12 cellular contexts compared by ENCODE assay signal in the genomic region with DNA sequence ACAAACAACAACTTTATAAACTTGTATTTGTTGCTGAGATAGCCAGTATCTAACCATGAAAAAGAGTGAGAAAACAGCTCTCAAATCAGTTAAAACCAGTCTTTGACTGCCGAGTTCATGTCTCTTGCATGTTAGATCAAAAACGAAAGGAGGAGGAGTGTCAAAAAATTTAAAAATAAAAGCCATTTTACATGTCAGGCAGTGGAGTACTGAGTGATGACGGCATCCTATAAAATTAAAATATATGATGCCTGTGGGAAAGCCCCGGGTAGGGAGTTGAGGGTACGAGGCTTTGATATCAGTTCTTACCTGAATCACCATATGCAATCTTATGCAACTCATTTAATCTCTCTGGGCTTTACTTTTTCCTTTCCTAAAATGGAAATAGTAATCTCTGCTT.
DNase-seq lines count a peak whose midpoint lies in the region; ATAC-seq and TF ChIP-seq lines count a peak whose summit lies in the region.
"Had no signal": no experiment of that assay in that cellular context is flagged by ENCODE, and none has a peak within 500 bp of the region (broad histone marks: within the 10 kb centered on the region; RNA-seq: fewer than 3 reads in every experiment).

No MANE protein-coding gene starts in this region.

- DNase-seq in activated T-cell treated with anti-CD3 and anti-CD28 coated beads, Interleukin-2, amount 50 U/mL, for 4 hours, result no peak
- no peak for DNase-seq in activated T-cell treated with anti-CD3 and anti-CD28 coated beads, Interleukin-2, amount 50 U/mL, for 1 hour
- peak; percentile 50 for DNase-seq in effector CD4-positive, alpha-beta T cell
- peak; percentile 57 to 74 for DNase-seq in stimulated activated naive CD8-positive, alpha-beta T cell treated with anti-CD3 and anti-CD28 coated beads, Interleukin-15, amount 100 ng/mL, for 72 hours
- DNase-seq in NCI-H1092 treated with DMSO at 0.1 percent for 48 hours (lab: John Stamatoyannopoulos, UW), result no peak
- DNase-seq in iPS-NIHi7 (ENCODE audit: extremely low spot score), result no peak
- no peak for DNase-seq in SKM-1 (lab: John Stamatoyannopoulos, UW; ENCODE audit: unreplicated experiment)
- DNase-seq: midbrain, NCI-H2029 treated with DMSO at 0.1 percent for 48 hours, retina had no signal

- H3K27me3 Mint-ChIP-seq in activated T-cell treated with anti-CD3 and anti-CD28 coated beads, Interleukin-2, amount 50 U/mL, for 4 hours (ENCODE audit: low read depth), result no peaks in the 10 kb centered on the region
- no peaks in the 10 kb centered on the region for H3K27me3 Mint-ChIP-seq in stimulated activated naive CD8-positive, alpha-beta T cell treated with anti-CD3 and anti-CD28 coated beads, Interleukin-15, amount 100 ng/mL, for 72 hours

- no peak for TF ChIP-seq CTCF in VCaP (conservative IDR thresholded peaks at IDR 0.05)

- peak overlapping the region; percentile 96 to 97 for H3K27ac Mint-ChIP-seq in stimulated activated naive CD8-positive, alpha-beta T cell treated with anti-CD3 and anti-CD28 coated beads, Interleukin-15, amount 100 ng/mL, for 72 hours

- peaks cover 76% of the 10 kb centered on the region for H3K36me3 Mint-ChIP-seq in activated T-cell treated with anti-CD3 and anti-CD28 coated beads, Interleukin-2, amount 50 U/mL, for 4 hours (ENCODE audit: insufficient read depth)

- peak overlapping the region; percentile 66 for H3K4me3 Mint-ChIP-seq in activated T-cell treated with anti-CD3 and anti-CD28 coated beads, Interleukin-2, amount 50 U/mL, for 4 hours
- H3K4me3 Mint-ChIP-seq in stimulated activated naive CD8-positive, alpha-beta T cell treated with anti-CD3 and anti-CD28 coated beads, Interleukin-15, amount 100 ng/mL, for 72 hours, result peak overlapping the region; percentile 69 to 84

- peak overlapping the region; percentile 7; the same call in 1 of the 2 replicates for H3K27ac ChIP-seq in VCaP

- ATAC-seq in activated T-cell treated with anti-CD3 and anti-CD28 coated beads, Interleukin-2, amount 50 U/mL, for 4 hours, result peak; percentile 23 to 24
- peak; percentile 41 for ATAC-seq in stimulated activated naive CD8-positive, alpha-beta T cell treated with anti-CD3 and anti-CD28 coated beads, Interleukin-15, amount 100 ng/mL, for 72 hours
- ATAC-seq: esophagus mucosa had no signal

- H3K9me3 Mint-ChIP-seq in activated T-cell treated with anti-CD3 and anti-CD28 coated beads, Interleukin-2, amount 50 U/mL, for 4 hours, result no peaks in the 10 kb centered on the region
- H3K9me3 Mint-ChIP-seq in stimulated activated naive CD8-positive, alpha-beta T cell treated with anti-CD3 and anti-CD28 coated beads, Interleukin-15, amount 100 ng/mL, for 72 hours, result no peaks in the 10 kb centered on the region

- peaks cover 99% of the 10 kb centered on the region for H3K4me1 Mint-ChIP-seq in activated T-cell treated with anti-CD3 and anti-CD28 coated beads, Interleukin-2, amount 50 U/mL, for 4 hours (ENCODE audit: low read depth)
- H3K4me1 Mint-ChIP-seq in stimulated activated naive CD8-positive, alpha-beta T cell treated with anti-CD3 and anti-CD28 coated beads, Interleukin-15, amount 100 ng/mL, for 72 hours, result peaks cover 96% of the 10 kb centered on the region

Comparison
In these comparisons a context has a peak if more than half of its experiments do, and no peak if none do; other contexts are left out.
1. DNase-seq: peak in effector CD4-positive, alpha-beta T cell (single experiment) and stimulated activated naive CD8-positive, alpha-beta T cell treated with anti-CD3 and anti-CD28 coated beads, Interleukin-15, amount 100 ng/mL, for 72 hours (2 of 2); none in activated T-cell treated with anti-CD3 and anti-CD28 coated beads, Interleukin-2, amount 50 U/mL, for 4 hours (single experiment), activated T-cell treated with anti-CD3 and anti-CD28 coated beads, Interleukin-2, amount 50 U/mL, for 1 hour (single experiment), NCI-H1092 treated with DMSO at 0.1 percent for 48 hours (single experiment), iPS-NIHi7 (single experiment) and SKM-1 (single experiment).